ENCODE assay signal across 31 cellular contexts in genomic region chr13:52053460-52053859, GRCh38. TPM values are rescaled to one million over a fixed set of nuclear protein-coding genes. Genes with fewer than 3 reads are reported as not detected.
DNase-seq lines count a peak whose midpoint lies in the region; ATAC-seq and TF ChIP-seq lines count a peak whose summit lies in the region.
"Had no signal": no experiment of that assay in that cellular context is flagged by ENCODE, and none has a peak within 500 bp of the region (broad histone marks: within the 10 kb centered on the region; RNA-seq: fewer than 3 reads in every experiment).

No MANE protein-coding gene starts in this region.

- no peak overlapping the region for H3K4me3 Mint-ChIP-seq in mesothelial cell of epicardium
- no peak overlapping the region for H3K4me3 Mint-ChIP-seq in chondrocyte (ENCODE audit: unreplicated experiment)
- H3K4me3 Mint-ChIP-seq: activated T-helper 17 cell treated with anti-CD3 and anti-CD28 coated beads, Interleukin-2, amount 50 U/mL, for 72 hours; CD8-positive, alpha-beta memory T cell; stimulated activated naive B cell treated with anti-CD40 and anti-IgM and Interleukin-4, amounts not matched to agents 10 μg/mL and 1 μg/mL and 100 μg/mL, for 72 hours; type B pancreatic cell had no signal

- peaks cover 13% of the 10 kb centered on the region for H3K9me3 Mint-ChIP-seq in mesothelial cell of epicardium
- H3K9me3 Mint-ChIP-seq in chondrocyte (ENCODE audit: low read depth): peaks cover 10% of the 10 kb centered on the region
- H3K9me3 Mint-ChIP-seq: type B pancreatic cell had no signal

- no peak for ATAC-seq in HG02885 (IDR thresholded peaks at IDR 0.05; ENCODE audit: poor library complexity, unreplicated experiment)
- ATAC-seq in GM21723 (IDR thresholded peaks at IDR 0.05; ENCODE audit: unreplicated experiment): no peak
- ATAC-seq: activated T-helper 17 cell treated with anti-CD3 and anti-CD28 coated beads, Interleukin-2, amount 50 U/mL, for 72 hours; lower lobe of right lung; Panc1; stimulated activated naive B cell treated with anti-CD40 and anti-IgM and Interleukin-4, amounts not matched to agents 10 μg/mL and 1 μg/mL and 100 μg/mL, for 72 hours had no signal

- H3K27me3 Mint-ChIP-seq in mesothelial cell of epicardium (ENCODE audit: low read depth) (no peaks in the 10 kb centered on the region), chondrocyte (ENCODE audit: low read depth) (no peaks in the 10 kb centered on the region)
- H3K27me3 Mint-ChIP-seq: type B pancreatic cell had no signal

- no peak for TF ChIP-seq CTCF in fibroblast of the aortic adventitia (IDR thresholded peaks at IDR 0.05; ENCODE audit: insufficient read depth, low read length)
- TF ChIP-seq CTCF in mesothelial cell of epicardium (IDR thresholded peaks at IDR 0.05; ENCODE audit: unreplicated experiment): no peak
- no peak for TF ChIP-seq CTCF in chondrocyte (IDR thresholded peaks at IDR 0.05)

- H3K4me1 Mint-ChIP-seq in mesothelial cell of epicardium: peaks cover 35% of the 10 kb centered on the region
- no peaks in the 10 kb centered on the region for H3K4me1 Mint-ChIP-seq in chondrocyte (ENCODE audit: low read depth)
- H3K4me1 Mint-ChIP-seq: activated T-helper 17 cell treated with anti-CD3 and anti-CD28 coated beads, Interleukin-2, amount 50 U/mL, for 72 hours; CD8-positive, alpha-beta memory T cell; stimulated activated naive B cell treated with anti-CD40 and anti-IgM and Interleukin-4, amounts not matched to agents 10 μg/mL and 1 μg/mL and 100 μg/mL, for 72 hours had no signal

- H3K27ac Mint-ChIP-seq in mesothelial cell of epicardium (peak overlapping the region; percentile 93), chondrocyte (ENCODE audit: unreplicated experiment) (no peak overlapping the region)
- H3K27ac Mint-ChIP-seq: activated T-helper 17 cell treated with anti-CD3 and anti-CD28 coated beads, Interleukin-2, amount 50 U/mL, for 72 hours; CD8-positive, alpha-beta memory T cell; stimulated activated naive B cell treated with anti-CD40 and anti-IgM and Interleukin-4, amounts not matched to agents 10 μg/mL and 1 μg/mL and 100 μg/mL, for 72 hours; type B pancreatic cell had no signal

- H3K4me3 ChIP-seq in fibroblast of the aortic adventitia (ENCODE audit: low read depth, low read length): no peak overlapping the region
- H3K4me3 ChIP-seq: coronary artery, lower lobe of right lung, ovary had no signal

- DNase-seq in AG08395 (ENCODE audit: low spot score) (peak; percentile 15), SK-N-DZ (ENCODE audit: low spot score) (peak; percentile 96), fibroblast of the aortic adventitia (ENCODE audit: low read depth) (peak; percentile 34), mesothelial cell of epicardium (ENCODE audit: low spot score in 2 of 2, unreplicated experiment in 2 of 2) (peak in 1 of 2 experiments; percentile 50), chondrocyte (ENCODE audit: low spot score) (no peak), GOT3 (lab: John Stamatoyannopoulos, UW) (no peak)
- DNase-seq: activated CD4-positive, alpha-beta T cell treated with anti-CD3 and anti-CD28 coated beads for 48 hours; activated naive CD4-positive, alpha-beta T cell treated with anti-CD3 and anti-CD28 coated beads, Interleukin-2, amount 50 U/mL, for 16 hours; CD8-positive, alpha-beta memory T cell; effector memory CD4-positive, alpha-beta T cell; EL; erythroblast; foreskin fibroblast; head of caudate nucleus; IMR-90; kidney glomerular epithelial cell; lower lobe of right lung; NCI-H1417 treated with DMSO at 0.1 percent for 48 hours; NCI-H2081 treated with DMSO at 0.1 percent for 48 hours; NCI-H226; NCI-H69; ovary; SHP77; stimulated activated naive B cell treated with anti-CD40 and anti-IgM and Interleukin-4, amounts not matched to agents 10 μg/mL and 1 μg/mL and 100 μg/mL, for 72 hours; substantia nigra had no signal

- peaks cover 10% of the 10 kb centered on the region for H3K36me3 Mint-ChIP-seq in mesothelial cell of epicardium
- peaks cover 3% of the 10 kb centered on the region for H3K36me3 Mint-ChIP-seq in chondrocyte (ENCODE audit: low read depth)
- H3K36me3 Mint-ChIP-seq: type B pancreatic cell had no signal

RNA-seq across cellular contexts. Expression of gene UTP14C, which starts 29.0 kb away (rescaled TPM):
- 17.2 and 18.4 TPM in 2 replicates for polyA plus RNA-seq in SK-N-DZ (2014; cell fraction: cytosol; rRNA removed)
- 6.2 and 8.3 TPM in 2 replicates for polyA plus RNA-seq in SK-N-DZ (2014; cell fraction: nucleus; rRNA removed)
- total RNA-seq in fibroblast of the aortic adventitia (ENCODE audit: low replicate concordance): 13.3 and 14.7 TPM in 2 replicates
- total RNA-seq in mesothelial cell of epicardium: 24.8 to 27.1 TPM (median 25.3 TPM) in 3 replicates
- total RNA-seq in chondrocyte: 22.3 to 27.6 TPM (median 24.4 TPM) in 3 replicates

RNA-seq across cellular contexts. Expression of gene ALG11, which starts 41.3 kb away (rescaled TPM):
- polyA plus RNA-seq in SK-N-DZ (2014; cell fraction: cytosol; rRNA removed): 8.3 and 14.6 TPM in 2 replicates
- polyA plus RNA-seq in SK-N-DZ (2014; cell fraction: nucleus; rRNA removed): 6.6 and 6.8 TPM in 2 replicates
- total RNA-seq in fibroblast of the aortic adventitia (ENCODE audit: low replicate concordance) (23.1 and 36.3 TPM in 2 replicates), mesothelial cell of epicardium (65.7 to 68.7 TPM (median 66.2 TPM) in 3 replicates), chondrocyte (49.2 to 56.9 TPM (median 49.8 TPM) in 3 replicates)

RNA-seq across cellular contexts. Expression of gene ATP7B, which starts 42.2 kb away (rescaled TPM):
- 5.3 and 5.4 TPM in 2 replicates for polyA plus RNA-seq in SK-N-DZ (2014; cell fraction: cytosol; rRNA removed)
- 10.1 and 12.9 TPM in 2 replicates for polyA plus RNA-seq in SK-N-DZ (2014; cell fraction: nucleus; rRNA removed)
- total RNA-seq in fibroblast of the aortic adventitia (ENCODE audit: low replicate concordance) (1.3 and 1.5 TPM in 2 replicates), mesothelial cell of epicardium (133 to 142 TPM (median 137 TPM) in 3 replicates), chondrocyte (11.9 to 16.8 TPM (median 16.6 TPM) in 3 replicates)

Comparison
In these comparisons a context has a peak if more than half of its experiments do, and no peak if none do; other contexts are left out.
1. DNase-seq: peak in AG08395 (single experiment), SK-N-DZ (single experiment) and fibroblast of the aortic adventitia (single experiment); none in chondrocyte (single experiment) and GOT3 (single experiment).